22 cellular contexts compared by ENCODE assay signal in genomic region chr15:62248277-62248974, GRCh38.
DNase-seq lines count a peak whose midpoint lies in the region; ATAC-seq and TF ChIP-seq lines count a peak whose summit lies in the region.
"Had no signal": no experiment of that assay in that cellular context is flagged by ENCODE, and none has a peak within 500 bp of the region (broad histone marks: within the 10 kb centered on the region; RNA-seq: fewer than 3 reads in every experiment).

No MANE protein-coding gene starts in this region.

- 22 to 69% methylated on average over 7 to 8 of the region's 8 CpGs for WGBS in esophagus squamous epithelium, 2 donors

- H3K27ac ChIP-seq in foreskin keratinocyte = no peak overlapping the region
- no peak overlapping the region for H3K27ac ChIP-seq in esophagus squamous epithelium
- H3K27ac ChIP-seq: spleen, thyroid gland had no signal

- H3K4me1 ChIP-seq in foreskin keratinocyte (peaks cover 9% of the 10 kb centered on the region), esophagus squamous epithelium (peaks cover 0 to 7% (median 0%) of the 10 kb centered on the region in 3 donors)
- H3K4me1 ChIP-seq: spleen, thyroid gland had no signal

- BruUV-seq in Calu3 (replicated peaks; lab: Mats Ljungman, UMichigan) = TSS peak; percentile 64

- peak; percentile 71 for DNase-seq in Calu3
- DNase-seq in NCI-H69 (lab: John Stamatoyannopoulos, UW) = peak; percentile 17
- DNase-seq in foreskin keratinocyte = peak; percentile 82 to 92
- DNase-seq in superior temporal gyrus (ENCODE audit: extremely low spot score) = no peak
- DNase-seq in activated CD4-positive, alpha-beta T cell treated with anti-CD3 and anti-CD28 coated beads for 48 hours = no peak
- no peak for DNase-seq in NK-92 treated with Interleukin-12 subunit alpha and Interleukin-12 subunit beta, amount 100 ng/mL, for 24 hours (lab: John Stamatoyannopoulos, UW)
- DNase-seq in esophagus squamous epithelium (lab: John Stamatoyannopoulos, UW) = no peak
- DNase-seq: activated CD4-positive, alpha-beta T cell treated with anti-CD3 and anti-CD28 coated beads, Interleukin-2, amount 50 U/mL, for 4 hours; activated CD8-positive, alpha-beta memory T cell treated with anti-CD3 and anti-CD28 coated beads, Interleukin-2, amount 50 U/mL, for 48 hours; activated effector memory CD4-positive, alpha-beta T cell treated with Interleukin-2 at 50 U/mL for 16 hours; activated naive CD8-positive, alpha-beta T cell treated with anti-CD3 and anti-CD28 coated beads, Interleukin-2, amount 10 ng/mL, durations not matched to agents 7 days and 5 days; CD8-positive, alpha-beta memory T cell; DMS79; effector memory CD4-positive, alpha-beta T cell; mucosa of descending colon; NCI-H1105 treated with DMSO at 0.1 percent for 48 hours; NCI-H524; spleen; stimulated activated CD4-positive, alpha-beta T cell treated with anti-CD3 and anti-CD28 coated beads, Interleukin-4, amount 100 ng/mL, for 24 hours; stimulated activated naive CD4-positive, alpha-beta T cell treated with Interleukin-2 at 50 U/mL for 16 hours; thyroid gland had no signal

- TF ChIP-seq CTCF in Calu3 (IDR thresholded peaks at IDR 0.05; ENCODE audit: unreplicated experiment) = no peak
- TF ChIP-seq CTCF in foreskin keratinocyte (conservative IDR thresholded peaks at IDR 0.05) = no peak
- no peak for TF ChIP-seq CTCF in nephron (IDR thresholded peaks at IDR 0.05; ENCODE audit: unreplicated experiment in 3 of 3)
- TF ChIP-seq CTCF in esophagus squamous epithelium (IDR thresholded peaks at IDR 0.05) = no peak

- H3K4me3 Mint-ChIP-seq in Calu3 (ENCODE audit: low read depth, unreplicated experiment) (peak overlapping the region; percentile 23), nephron (peak overlapping the region in 1 of 3 experiments; percentile 43)
- H3K4me3 Mint-ChIP-seq: activated naive CD8-positive, alpha-beta T cell treated with anti-CD3 and anti-CD28 coated beads, Interleukin-2, amount 10 ng/mL, durations not matched to agents 7 days and 5 days; CD8-positive, alpha-beta memory T cell had no signal

- H3K27me3 Mint-ChIP-seq in Calu3 (ENCODE audit: unreplicated experiment) (no peaks in the 10 kb centered on the region), nephron (ENCODE audit: low read depth) (peaks cover 15% of the 10 kb centered on the region)

- TF ChIP-seq POLR2A in esophagus squamous epithelium (IDR thresholded peaks at IDR 0.05) = no peak

- H3K36me3 Mint-ChIP-seq in Calu3 (ENCODE audit: insufficient read depth, unreplicated experiment) = no peaks in the 10 kb centered on the region
- no peaks in the 10 kb centered on the region for H3K36me3 Mint-ChIP-seq in nephron (ENCODE audit: low read depth)
- H3K36me3 Mint-ChIP-seq: activated naive CD8-positive, alpha-beta T cell treated with anti-CD3 and anti-CD28 coated beads, Interleukin-2, amount 10 ng/mL, durations not matched to agents 7 days and 5 days; CD8-positive, alpha-beta memory T cell had no signal

- CTCF ChIA-PET in Calu3 (lab: Charles Lee) = interaction anchor here (0.7 to 1.6 kb wide), 7 partner anchors 39 to 125 kb away, joined by 3 to 12 read pairs (median 3); partner anchors contain the start of gene C2CD4B

- intact Hi-C loops in Calu3 (cut with micrococcal nuclease; ENCODE audit: unreplicated experiment) (loop anchor here (2.0 kb wide), 1 partner anchor 38 kb away; no protein-coding TSS in a partner anchor), esophagus squamous epithelium (cut with DNase I) (no loop called here)

- H3K9me3 Mint-ChIP-seq in Calu3 (ENCODE audit: low read depth, unreplicated experiment) (no peaks in the 10 kb centered on the region), nephron (no peaks in the 10 kb centered on the region)
- H3K9me3 Mint-ChIP-seq: activated naive CD8-positive, alpha-beta T cell treated with anti-CD3 and anti-CD28 coated beads, Interleukin-2, amount 10 ng/mL, durations not matched to agents 7 days and 5 days; CD8-positive, alpha-beta memory T cell had no signal

- no peaks in the 10 kb centered on the region for H3K9me3 ChIP-seq in esophagus squamous epithelium
- H3K9me3 ChIP-seq: mucosa of descending colon, spleen, thyroid gland had no signal

- H3K27me3 ChIP-seq in foreskin keratinocyte (no peaks in the 10 kb centered on the region), esophagus squamous epithelium (no peaks in the 10 kb centered on the region)
- H3K27me3 ChIP-seq: spleen, thyroid gland had no signal

- no peaks in the 10 kb centered on the region for H3K36me3 ChIP-seq in esophagus squamous epithelium
- H3K36me3 ChIP-seq: spleen, thyroid gland had no signal

- ATAC-seq in foreskin keratinocyte = peak; percentile 97
- ATAC-seq: mucosa of descending colon had no signal

- no peak overlapping the region for H3K4me3 ChIP-seq in esophagus squamous epithelium
- H3K4me3 ChIP-seq: mucosa of descending colon, spleen, thyroid gland had no signal

- H3K27ac Mint-ChIP-seq in Calu3 (ENCODE audit: unreplicated experiment) (peak overlapping the region; percentile 69), nephron (peak overlapping the region; percentile 23 to 96 (median 79))
- H3K27ac Mint-ChIP-seq: activated naive CD8-positive, alpha-beta T cell treated with anti-CD3 and anti-CD28 coated beads, Interleukin-2, amount 10 ng/mL, durations not matched to agents 7 days and 5 days had no signal

- H3K4me1 Mint-ChIP-seq in Calu3 (ENCODE audit: low read depth, unreplicated experiment) (peaks cover 42% of the 10 kb centered on the region), nephron (peaks cover 4% of the 10 kb centered on the region)
- H3K4me1 Mint-ChIP-seq: activated naive CD8-positive, alpha-beta T cell treated with anti-CD3 and anti-CD28 coated beads, Interleukin-2, amount 10 ng/mL, durations not matched to agents 7 days and 5 days; CD8-positive, alpha-beta memory T cell had no signal

Comparison
In these comparisons a context has a peak if more than half of its experiments do, and no peak if none do; other contexts are left out.
1. DNase-seq: peak in Calu3 (single experiment), NCI-H69 (single experiment) and foreskin keratinocyte (2 of 2); none in superior temporal gyrus (single experiment), activated CD4-positive, alpha-beta T cell treated with anti-CD3 and anti-CD28 coated beads for 48 hours (single experiment), NK-92 treated with Interleukin-12 subunit alpha and Interleukin-12 subunit beta, amount 100 ng/mL, for 24 hours (single experiment) and esophagus squamous epithelium (single experiment).